In genomic region chr4:96429657-96430056, GRCh38 we compare ENCODE assay signal across 34 cellular contexts.
"Had no signal": no experiment of that assay in that cellular context is flagged by ENCODE, and none has a peak within 500 bp of the region (broad histone marks: within the 10 kb centered on the region; RNA-seq: fewer than 3 reads in every experiment).

No MANE protein-coding gene starts in this region.

- H3K9me3 Mint-ChIP-seq: activated CD4-positive, alpha-beta memory T cell treated with anti-CD3 and anti-CD28 coated beads for 36 hours; activated naive CD4-positive, alpha-beta T cell treated with anti-CD3 and anti-CD28 coated beads, Interleukin-2, amount 50 U/mL, for 24 hours; activated naive CD8-positive, alpha-beta T cell treated with anti-CD3 and anti-CD28 coated beads for 36 hours; activated naive CD8-positive, alpha-beta T cell treated with anti-CD3 and anti-CD28 coated beads, Interleukin-2, amount 50 U/mL, for 24 hours; activated T-helper 1 cell treated with anti-CD3 and anti-CD28 coated beads, Interleukin-12 subunit alpha, Interleukin-12 subunit beta, Interleukin-2, Interleukin-4 antibody, amounts not matched to agents 30 ng/mL and 10 ng/mL and 1 ng/mL, durations not matched to agents 14 hours and 24 hours and 36 hours; T-helper 2 cell treated with Interferon-gamma antibody and Interleukin-4, amounts not matched to agents 5 μg/mL and 100 μg/mL, for 36 hours had no signal

- H3K27ac Mint-ChIP-seq: activated CD4-positive, alpha-beta memory T cell treated with anti-CD3 and anti-CD28 coated beads for 36 hours; activated CD4-positive, alpha-beta T cell treated with anti-CD3 and anti-CD28 coated beads for 36 hours; activated CD4-positive, alpha-beta T cell treated with anti-CD3 and anti-CD28 coated beads, Interleukin-2, amount 10 ng/mL, durations not matched to agents 24 days and 14 days; activated CD8-positive, alpha-beta memory T cell treated with anti-CD3 and anti-CD28 coated beads, Interleukin-2, amount 10 ng/mL, durations not matched to agents 7 days and 5 days; activated CD8-positive, alpha-beta T cell treated with anti-CD3 and anti-CD28 coated beads, Interleukin-2, amount 10 ng/mL, durations not matched to agents 7 days and 5 days; activated naive CD4-positive, alpha-beta T cell treated with anti-CD3 and anti-CD28 coated beads, Interleukin-2, amount 50 U/mL, for 24 hours; activated naive CD8-positive, alpha-beta T cell treated with anti-CD3 and anti-CD28 coated beads for 36 hours; activated naive CD8-positive, alpha-beta T cell treated with anti-CD3 and anti-CD28 coated beads, Interleukin-2, amount 50 U/mL, for 24 hours; activated T-helper 1 cell treated with anti-CD3 and anti-CD28 coated beads, Interleukin-12 subunit alpha, Interleukin-12 subunit beta, Interleukin-2, Interleukin-4 antibody, amounts not matched to agents 30 ng/mL and 10 ng/mL and 1 ng/mL, durations not matched to agents 14 hours and 24 hours and 36 hours; effector memory CD8-positive, alpha-beta T cell; T-helper 17 cell; T-helper 2 cell treated with Interferon-gamma antibody and Interleukin-4, amounts not matched to agents 5 μg/mL and 100 μg/mL, for 36 hours had no signal

- H3K36me3 Mint-ChIP-seq: activated CD4-positive, alpha-beta memory T cell treated with anti-CD3 and anti-CD28 coated beads for 36 hours; activated CD8-positive, alpha-beta memory T cell treated with anti-CD3 and anti-CD28 coated beads, Interleukin-2, amount 10 ng/mL, durations not matched to agents 7 days and 5 days; activated naive CD4-positive, alpha-beta T cell treated with anti-CD3 and anti-CD28 coated beads, Interleukin-2, amount 50 U/mL, for 24 hours; activated naive CD8-positive, alpha-beta T cell treated with anti-CD3 and anti-CD28 coated beads for 36 hours had no signal

- H3K4me3 Mint-ChIP-seq: activated CD4-positive, alpha-beta memory T cell treated with anti-CD3 and anti-CD28 coated beads for 36 hours; activated CD4-positive, alpha-beta T cell treated with anti-CD3 and anti-CD28 coated beads for 36 hours; activated CD4-positive, alpha-beta T cell treated with anti-CD3 and anti-CD28 coated beads, Interleukin-2, amount 10 ng/mL, durations not matched to agents 24 days and 14 days; activated CD8-positive, alpha-beta memory T cell treated with anti-CD3 and anti-CD28 coated beads, Interleukin-2, amount 10 ng/mL, durations not matched to agents 7 days and 5 days; activated CD8-positive, alpha-beta T cell treated with anti-CD3 and anti-CD28 coated beads, Interleukin-2, amount 10 ng/mL, durations not matched to agents 7 days and 5 days; activated naive CD4-positive, alpha-beta T cell treated with anti-CD3 and anti-CD28 coated beads, Interleukin-2, amount 50 U/mL, for 24 hours; activated naive CD8-positive, alpha-beta T cell treated with anti-CD3 and anti-CD28 coated beads for 36 hours; activated naive CD8-positive, alpha-beta T cell treated with anti-CD3 and anti-CD28 coated beads, Interleukin-2, amount 50 U/mL, for 24 hours; activated T-helper 1 cell treated with anti-CD3 and anti-CD28 coated beads, Interleukin-12 subunit alpha, Interleukin-12 subunit beta, Interleukin-2, Interleukin-4 antibody, amounts not matched to agents 30 ng/mL and 10 ng/mL and 1 ng/mL, durations not matched to agents 14 hours and 24 hours and 36 hours; effector memory CD8-positive, alpha-beta T cell; T-helper 17 cell; T-helper 2 cell treated with Interferon-gamma antibody and Interleukin-4, amounts not matched to agents 5 μg/mL and 100 μg/mL, for 36 hours had no signal

- H3K4me1 Mint-ChIP-seq: activated CD4-positive, alpha-beta T cell treated with anti-CD3 and anti-CD28 coated beads for 36 hours; activated CD4-positive, alpha-beta T cell treated with anti-CD3 and anti-CD28 coated beads, Interleukin-2, amount 10 ng/mL, durations not matched to agents 24 days and 14 days; activated CD8-positive, alpha-beta memory T cell treated with anti-CD3 and anti-CD28 coated beads, Interleukin-2, amount 10 ng/mL, durations not matched to agents 7 days and 5 days; activated naive CD4-positive, alpha-beta T cell treated with anti-CD3 and anti-CD28 coated beads, Interleukin-2, amount 50 U/mL, for 24 hours; activated naive CD8-positive, alpha-beta T cell treated with anti-CD3 and anti-CD28 coated beads for 36 hours; activated naive CD8-positive, alpha-beta T cell treated with anti-CD3 and anti-CD28 coated beads, Interleukin-2, amount 50 U/mL, for 24 hours; T-helper 17 cell had no signal

- H3K27me3 Mint-ChIP-seq: activated CD4-positive, alpha-beta memory T cell treated with anti-CD3 and anti-CD28 coated beads for 36 hours; activated CD4-positive, alpha-beta T cell treated with anti-CD3 and anti-CD28 coated beads for 36 hours; activated CD4-positive, alpha-beta T cell treated with anti-CD3 and anti-CD28 coated beads, Interleukin-2, amount 10 ng/mL, durations not matched to agents 24 days and 14 days; activated CD8-positive, alpha-beta memory T cell treated with anti-CD3 and anti-CD28 coated beads, Interleukin-2, amount 10 ng/mL, durations not matched to agents 7 days and 5 days; activated naive CD4-positive, alpha-beta T cell treated with anti-CD3 and anti-CD28 coated beads, Interleukin-2, amount 50 U/mL, for 24 hours; activated naive CD8-positive, alpha-beta T cell treated with anti-CD3 and anti-CD28 coated beads for 36 hours; activated naive CD8-positive, alpha-beta T cell treated with anti-CD3 and anti-CD28 coated beads, Interleukin-2, amount 50 U/mL, for 24 hours; effector memory CD8-positive, alpha-beta T cell; T-helper 17 cell had no signal

- DNase-seq: activated CD4-positive, alpha-beta memory T cell treated with anti-CD3 and anti-CD28 coated beads for 36 hours; activated CD4-positive, alpha-beta T cell treated with anti-CD3 and anti-CD28 coated beads for 36 hours; activated CD4-positive, alpha-beta T cell treated with anti-CD3 and anti-CD28 coated beads, Interleukin-2, amount 10 ng/mL, durations not matched to agents 24 days and 14 days; activated CD4-positive, CD25-positive, alpha-beta regulatory T cell; activated CD4-positive, CD25-positive, alpha-beta regulatory T cell treated with anti-CD3 and anti-CD28 coated beads, Interleukin-2, amount 50 U/mL, for 72 hours; activated CD8-positive, alpha-beta memory T cell treated with anti-CD3 and anti-CD28 coated beads, Interleukin-2, amount 10 ng/mL, durations not matched to agents 7 days and 5 days; activated CD8-positive, alpha-beta memory T cell treated with anti-CD3 and anti-CD28 coated beads, Interleukin-2, amount 50 U/mL, for 4 hours; activated CD8-positive, alpha-beta T cell treated with anti-CD3 and anti-CD28 coated beads, Interleukin-2, amount 10 ng/mL, durations not matched to agents 7 days and 5 days; activated gamma-delta T cell; activated naive CD4-positive, alpha-beta T cell; activated naive CD8-positive, alpha-beta T cell treated with anti-CD3 and anti-CD28 coated beads for 36 hours; activated naive CD8-positive, alpha-beta T cell treated with anti-CD3 and anti-CD28 coated beads, Interleukin-2, amount 50 U/mL, for 24 hours; activated T-cell treated with anti-CD3 and anti-CD28 coated beads, Interleukin-2, amount 50 U/mL, for 1 hour; activated T-cell treated with anti-CD3 and anti-CD28 coated beads, Interleukin-2, amount 50 U/mL, for 48 hours; adrenal gland; amygdala; aorta; body of pancreas; caudate nucleus; cortex of kidney; dermis blood vessel endothelial cell; effector CD4-positive, alpha-beta T cell; effector memory CD8-positive, alpha-beta T cell; erythroblast; foreskin keratinocyte; gastrocnemius medialis; glutamatergic neuron; heart left ventricle; T-helper 1 cell; T-helper 17 cell; T1000 had no signal

- ATAC-seq: activated CD4-positive, alpha-beta T cell treated with anti-CD3 and anti-CD28 coated beads for 36 hours; activated CD8-positive, alpha-beta memory T cell treated with anti-CD3 and anti-CD28 coated beads, Interleukin-2, amount 10 ng/mL, durations not matched to agents 7 days and 5 days; activated CD8-positive, alpha-beta T cell treated with anti-CD3 and anti-CD28 coated beads, Interleukin-2, amount 10 ng/mL, durations not matched to agents 7 days and 5 days; activated naive CD8-positive, alpha-beta T cell treated with anti-CD3 and anti-CD28 coated beads, Interleukin-2, amount 50 U/mL, for 24 hours; body of pancreas; effector memory CD8-positive, alpha-beta T cell; foreskin keratinocyte; T-helper 17 cell had no signal
